In the genomic region with DNA sequence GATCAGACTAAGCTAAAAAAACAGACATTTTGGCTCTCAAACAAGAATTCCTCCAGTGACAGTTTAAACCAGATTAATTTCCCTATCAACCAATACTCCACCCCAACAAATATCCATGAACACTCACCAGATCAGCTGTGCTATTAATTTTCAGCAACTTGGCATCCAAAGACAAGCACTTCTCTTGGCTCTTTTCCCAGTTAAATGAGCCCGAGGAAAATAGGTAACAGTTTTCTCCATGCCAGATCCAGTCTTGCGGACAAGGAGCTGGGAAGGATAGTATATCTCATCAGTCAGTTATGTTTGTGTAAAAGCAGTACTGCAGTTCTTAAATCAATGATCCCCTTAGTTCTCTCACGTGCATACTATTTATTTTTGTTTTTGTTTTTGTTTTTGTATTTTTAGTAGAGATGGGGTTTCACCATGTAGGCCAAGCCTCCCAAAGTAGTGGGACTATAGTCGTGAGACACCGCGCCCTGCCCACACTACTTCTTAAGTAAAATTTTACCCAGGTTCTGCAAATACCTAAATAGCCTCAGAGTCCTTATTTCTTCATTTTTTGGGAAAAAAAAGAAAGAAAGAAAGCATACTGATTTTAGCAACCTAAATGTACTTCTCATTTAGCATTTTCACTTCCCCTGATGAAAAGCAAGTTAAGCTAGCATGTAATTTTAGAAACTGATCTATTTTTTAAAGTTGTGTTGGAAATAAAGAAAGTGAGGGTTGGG, we compare ENCODE assay signal across 27 cellular contexts. TPM values are rescaled to one million over a fixed set of nuclear protein-coding genes. Genes with fewer than 3 reads are reported as not detected.
DNase-seq lines count a peak whose midpoint lies in the region; ATAC-seq, FAIRE-seq and TF ChIP-seq lines count a peak whose summit lies in the region.
"Had no signal": no experiment of that assay in that cellular context is flagged by ENCODE, and none has a peak within 500 bp of the region (broad histone marks: within the 10 kb centered on the region; RNA-seq: fewer than 3 reads in every experiment).

No MANE protein-coding gene starts in this region.

- H4K5ac ChIP-seq in H1 (ENCODE audit: insufficient read length, low read depth, low read length), result no peak overlapping the region

- H3K27me3 Mint-ChIP-seq in activated T-cell treated with anti-CD3 and anti-CD28 coated beads, Interleukin-2, amount 50 U/mL, for 24 hours, result peaks cover 4% of the 10 kb centered on the region

- intact Hi-C loops in left ventricle myocardium superior (cut with micrococcal nuclease), result no loop called here
- intact Hi-C loops in cardiac septum (cut with DNase I), result no loop called here

- H3K23ac ChIP-seq in H1 (ENCODE audit: insufficient read length), result no peak overlapping the region

- H2BK12ac ChIP-seq in H1 (ENCODE audit: low read depth, low read length), result no peak overlapping the region

- H3K4me1 ChIP-seq in H1 (replicated peaks in 1 of 4; ENCODE audit: control insufficient read depth in 3 of 4, insufficient read depth in 4 of 4, low read length in 3 of 4), result no peaks in the 10 kb centered on the region
- H3K4me1 ChIP-seq: prostate gland, tibial artery had no signal

- H3K27ac Mint-ChIP-seq in activated T-cell treated with anti-CD3 and anti-CD28 coated beads, Interleukin-2, amount 50 U/mL, for 24 hours, result no peak overlapping the region
- H3K27ac Mint-ChIP-seq: activated CD4-positive, alpha-beta memory T cell treated with anti-CD3 and anti-CD28 coated beads, Interleukin-2, amount 10 ng/mL, durations not matched to agents 7 days and 5 days; activated naive CD4-positive, alpha-beta T cell treated with anti-CD3 and anti-CD28 coated beads for 36 hours; endodermal cell had no signal

- peak; percentile 44 for ATAC-seq in left ventricle myocardium superior
- no peak for ATAC-seq in GM21515 (IDR thresholded peaks at IDR 0.05; ENCODE audit: unreplicated experiment)
- ATAC-seq: left lobe of liver; stimulated activated naive CD8-positive, alpha-beta T cell treated with anti-CD3 and anti-CD28 coated beads, Interleukin-15, Interleukin-2, amounts not matched to agents 100 U/mL and 50 U/mL, for 24 hours had no signal

- H3K79me1 ChIP-seq in H1 (ENCODE audit: low read depth, low read length), result no peaks in the 10 kb centered on the region

- no peaks in the 10 kb centered on the region for H3K36me3 ChIP-seq in H1 (ENCODE audit: control insufficient read depth in 2 of 4, insufficient read depth in 4 of 4, low read length in 3 of 4)
- H3K36me3 ChIP-seq: prostate gland, tibial artery had no signal

- H3K4me3 ChIP-seq in H1 (ENCODE audit: extremely low read depth in 1 of 4, insufficient read depth in 2 of 4, low read depth in 3 of 4, low read length in 4 of 4), result no peak overlapping the region
- H3K4me3 ChIP-seq: prostate gland, tibial artery had no signal

- no peak overlapping the region for H3K4me3 Mint-ChIP-seq in activated T-cell treated with anti-CD3 and anti-CD28 coated beads, Interleukin-2, amount 50 U/mL, for 24 hours
- H3K4me3 Mint-ChIP-seq: activated CD4-positive, alpha-beta memory T cell treated with anti-CD3 and anti-CD28 coated beads, Interleukin-2, amount 10 ng/mL, durations not matched to agents 7 days and 5 days; activated naive CD4-positive, alpha-beta T cell treated with anti-CD3 and anti-CD28 coated beads for 36 hours; CD8-positive, alpha-beta memory T cell; endodermal cell; neural crest cell had no signal

- 86% methylated on average over 6 of the region's 6 CpGs; no CpG with 5 or more reads in 1 of the 2 experiments for WGBS in H1 (ENCODE audit: extremely low coverage in 1 of 2, insufficient coverage in 1 of 2, insufficient read length in 1 of 2, insufficient replicate concordance in 2 of 2, low coverage in 1 of 2, low lambda C conversion rate in 2 of 2, missing lambda C conversion rate in 1 of 2), 2 experiments

- TF ChIP-seq RAD21 in H1 (IDR thresholded peaks at IDR 0.05 in 1 of 2, conservative IDR thresholded peaks at IDR 0.05 in 1 of 2; ENCODE audit: low read depth in 2 of 2, low read length in 2 of 2), result no peak

- no peak overlapping the region for H2BK15ac ChIP-seq in H1 (ENCODE audit: low read length)

- no peak overlapping the region for H3K4ac ChIP-seq in H1 (replicated peaks; ENCODE audit: insufficient read length, low read depth, low read length)

- no peak for DNase-seq in left ventricle myocardium superior
- no peak for DNase-seq in cardiac septum (ENCODE audit: low spot score)
- DNase-seq in NCI-H1105 treated with DMSO at 0.1 percent for 48 hours (lab: John Stamatoyannopoulos, UW), result peak; percentile 89
- no peak for DNase-seq in H1 (ENCODE audit: low read depth in 1 of 2, low spot score in 2 of 2)
- DNase-seq in amniotic stem cell (lab: John Stamatoyannopoulos, UW), result no peak
- no peak for DNase-seq in NCI-H2081 treated with DMSO at 0.1 percent for 48 hours (lab: John Stamatoyannopoulos, UW)
- DNase-seq in activated T-cell treated with anti-CD3 and anti-CD28 coated beads, Interleukin-2, amount 50 U/mL, for 24 hours, result no peak
- DNase-seq: activated CD4-positive, alpha-beta memory T cell treated with anti-CD3 and anti-CD28 coated beads, Interleukin-2, amount 10 ng/mL, durations not matched to agents 7 days and 5 days; activated CD4-positive, CD25-positive, alpha-beta regulatory T cell; activated naive CD4-positive, alpha-beta T cell treated with anti-CD3 and anti-CD28 coated beads for 36 hours; activated T-cell treated with anti-CD3 and anti-CD28 coated beads, Interleukin-2, amount 50 U/mL, for 1 hour; CD8-positive, alpha-beta memory T cell; endodermal cell; glutamatergic neuron; NCI-H1092; NCI-H2081; NCI-H524; stimulated activated CD4-positive, alpha-beta T cell treated with anti-CD3 and anti-CD28 coated beads, Interleukin-2, amount 100 ng/mL, for 24 hours; stimulated activated naive CD8-positive, alpha-beta T cell treated with anti-CD3 and anti-CD28 coated beads, Interleukin-15, Interleukin-2, amounts not matched to agents 100 U/mL and 50 U/mL, for 24 hours; tibial artery had no signal

- H3K27me3 ChIP-seq in H1 (replicated peaks in 1 of 4; ENCODE audit: control insufficient read depth in 3 of 4, extremely low read depth in 1 of 4, insufficient read depth in 3 of 4, low read length in 3 of 4), result no peaks in the 10 kb centered on the region
- H3K27me3 ChIP-seq: tibial artery had no signal

- no peak for FAIRE-seq in H1 (lab: Jason Lieb, UNC)
- FAIRE-seq: H54 had no signal

- H4K8ac ChIP-seq in H1 (ENCODE audit: extremely low read depth, insufficient read depth, low read length), result no peak overlapping the region

- H3K4me1 Mint-ChIP-seq in activated T-cell treated with anti-CD3 and anti-CD28 coated beads, Interleukin-2, amount 50 U/mL, for 24 hours (ENCODE audit: low read depth), result no peaks in the 10 kb centered on the region
- H3K4me1 Mint-ChIP-seq: activated CD4-positive, alpha-beta memory T cell treated with anti-CD3 and anti-CD28 coated beads, Interleukin-2, amount 10 ng/mL, durations not matched to agents 7 days and 5 days; CD8-positive, alpha-beta memory T cell; neural crest cell had no signal

- H2BK5ac ChIP-seq in H1 (ENCODE audit: low read depth, low read length), result no peak overlapping the region

- H2AK5ac ChIP-seq in H1 (ENCODE audit: low read depth, low read length), result no peak overlapping the region

- H4K20me1 ChIP-seq in H1 (replicated peaks in 1 of 2; ENCODE audit: control insufficient read depth in 1 of 2, insufficient read depth in 2 of 2, low read length in 2 of 2), result no peaks in the 10 kb centered on the region

- H3K4me2 ChIP-seq in H1 (ENCODE audit: insufficient read depth in 1 of 2, low read depth in 2 of 2, low read length in 2 of 2), result no peak overlapping the region

- H4K91ac ChIP-seq in H1 (replicated peaks; ENCODE audit: insufficient read length, low read length), result no peak overlapping the region

- H3K18ac ChIP-seq in H1 (ENCODE audit: extremely low read depth, low read length), result no peak overlapping the region

- H3K14ac ChIP-seq in H1 (ENCODE audit: insufficient read length), result no peak overlapping the region

- CTCF ChIA-PET in H1 (lab: Charles Lee; ENCODE audit: partially characterized antibody), result interaction anchor here (0.7 to 1.8 kb wide), 6 partner anchors 8 to 237 kb away, joined by 3 to 5 read pairs (median 3); no protein-coding TSS in a partner anchor

- no peaks in the 10 kb centered on the region for H3K79me2 ChIP-seq in H1 (ENCODE audit: control insufficient read depth in 1 of 2, insufficient read depth in 2 of 2, low read length in 2 of 2)

- no peak for TF ChIP-seq POLR2A in H1 (IDR thresholded peaks at IDR 0.05; ENCODE audit: control extremely low read depth in 1 of 2, low read depth in 2 of 2, low read length in 2 of 2)

- H2BK120ac ChIP-seq in H1 (replicated peaks; ENCODE audit: low read depth, low read length), result no peak overlapping the region

- H3K56ac ChIP-seq in H1 (replicated peaks; ENCODE audit: insufficient read length, low read depth, low read length), result no peak overlapping the region

- H2BK20ac ChIP-seq in H1 (ENCODE audit: low read length), result no peak overlapping the region

- no peak for TF ChIP-seq EP300 in H1 (IDR thresholded peaks at IDR 0.05; ENCODE audit: borderline replicate concordance in 1 of 2, low read depth in 2 of 2, low read length in 2 of 2)

- H3K9me3 Mint-ChIP-seq in activated T-cell treated with anti-CD3 and anti-CD28 coated beads, Interleukin-2, amount 50 U/mL, for 24 hours, result no peaks in the 10 kb centered on the region
- H3K9me3 Mint-ChIP-seq: activated CD4-positive, alpha-beta memory T cell treated with anti-CD3 and anti-CD28 coated beads, Interleukin-2, amount 10 ng/mL, durations not matched to agents 7 days and 5 days; activated naive CD4-positive, alpha-beta T cell treated with anti-CD3 and anti-CD28 coated beads for 36 hours; CD8-positive, alpha-beta memory T cell; endodermal cell had no signal

- TF ChIP-seq CTCF in H1 (IDR thresholded peaks at IDR 0.05; ENCODE audit: control extremely low read depth in 1 of 3, insufficient read depth in 1 of 3, low read depth in 1 of 3, low read length in 3 of 3), result no peak

- POLR2A ChIA-PET in H1 (lab: Charles Lee; ENCODE audit: partially characterized antibody), result no interaction called here

- H3K23me2 ChIP-seq in H1 (ENCODE audit: low read depth, low read length), result no peaks in the 10 kb centered on the region

- no peak overlapping the region for H3K27ac ChIP-seq in H1 (ENCODE audit: low read depth, low read length)
- H3K27ac ChIP-seq: prostate gland, tibial artery had no signal

- 0 out of 2 replicates have a peak overlapping the region, but pooled peaks have one; percentile 25 for H2AFZ ChIP-seq in H1 (ENCODE audit: low read length)

- H3K36me3 Mint-ChIP-seq in activated T-cell treated with anti-CD3 and anti-CD28 coated beads, Interleukin-2, amount 50 U/mL, for 24 hours (ENCODE audit: low read depth), result no peaks in the 10 kb centered on the region
- H3K36me3 Mint-ChIP-seq: CD8-positive, alpha-beta memory T cell had no signal

- H3K9ac ChIP-seq in H1 (replicated peaks in 1 of 4; ENCODE audit: extremely low read depth in 1 of 4, low read depth in 3 of 4, low read length in 3 of 4), result no peak overlapping the region

- no peaks in the 10 kb centered on the region for H3K9me3 ChIP-seq in H1 (ENCODE audit: insufficient read depth in 2 of 2, low read depth in 1 of 2, low read length in 1 of 2)
- H3K9me3 ChIP-seq: prostate gland, tibial artery had no signal

RNA-seq across cellular contexts. Expression of gene OLR1, which starts 11.1 kb away (rescaled TPM):
- 0.64 TPM for total RNA-seq in left ventricle myocardium superior
- total RNA-seq in cardiac septum, result 0.43 TPM
- total RNA-seq in H1 (2021; fragmentation: NEBNext Ultra II Directional; extraction: Animal tissue kit (Norgen Biotek cat#: 25700)), result not detected in 2 replicates
- not detected in 2 replicates for polyA plus RNA-seq in H1 (2011; rRNA removed)
- polyA plus RNA-seq in H1 (2011; cell fraction: cytosol; rRNA removed), result not detected
- polyA plus RNA-seq in H1 (2011; cell fraction: nucleus; rRNA removed), result not detected
- polyA plus RNA-seq in H1 (2012, experiment 1 of 2), result not detected in 4 replicates
- polyA plus RNA-seq in H1 (2012, experiment 2 of 2), result not detected
- not detected for polyA plus RNA-seq in H1 (2013, experiment 1 of 2)
- polyA plus RNA-seq in H1 (2013, experiment 2 of 2), result not detected
- not detected in 2 replicates for polyA minus RNA-seq in H1 (2011; rRNA and poly(A)+ RNA removed)
- 0.88 TPM for polyA minus RNA-seq in H1 (2011; cell fraction: cytosol; rRNA and poly(A)+ RNA removed)
- 0.80 TPM for polyA minus RNA-seq in H1 (2011; cell fraction: nucleus; rRNA and poly(A)+ RNA removed)
- total RNA-seq: activated CD4-positive, alpha-beta memory T cell treated with anti-CD3 and anti-CD28 coated beads, Interleukin-2, amount 10 ng/mL, durations not matched to agents 7 days and 5 days; activated naive CD4-positive, alpha-beta T cell treated with anti-CD3 and anti-CD28 coated beads for 36 hours; neural crest cell; skeletal muscle tissue had no signal
- polyA plus RNA-seq: CD8-positive, alpha-beta memory T cell had no signal

RNA-seq across cellular contexts. Expression of gene TMEM52B, which starts 18.0 kb away (rescaled TPM):
- total RNA-seq in left ventricle myocardium superior, result not detected
- total RNA-seq in cardiac septum, result not detected
- not detected in 2 replicates for total RNA-seq in H1 (2021; fragmentation: NEBNext Ultra II Directional; extraction: Animal tissue kit (Norgen Biotek cat#: 25700))
- not detected in 2 replicates for polyA plus RNA-seq in H1 (2011; rRNA removed)
- not detected for polyA plus RNA-seq in H1 (2011; cell fraction: cytosol; rRNA removed)
- not detected for polyA plus RNA-seq in H1 (2011; cell fraction: nucleus; rRNA removed)
- not detected in 4 replicates for polyA plus RNA-seq in H1 (2012, experiment 1 of 2)
- polyA plus RNA-seq in H1 (2012, experiment 2 of 2), result not detected
- polyA plus RNA-seq in H1 (2013, experiment 1 of 2), result not detected
- polyA plus RNA-seq in H1 (2013, experiment 2 of 2), result not detected
- polyA minus RNA-seq in H1 (2011; rRNA and poly(A)+ RNA removed), result not detected in 2 replicates
- not detected for polyA minus RNA-seq in H1 (2011; cell fraction: cytosol; rRNA and poly(A)+ RNA removed)
- not detected for polyA minus RNA-seq in H1 (2011; cell fraction: nucleus; rRNA and poly(A)+ RNA removed)
- total RNA-seq: activated CD4-positive, alpha-beta memory T cell treated with anti-CD3 and anti-CD28 coated beads, Interleukin-2, amount 10 ng/mL, durations not matched to agents 7 days and 5 days; activated naive CD4-positive, alpha-beta T cell treated with anti-CD3 and anti-CD28 coated beads for 36 hours; CD8-positive, alpha-beta memory T cell; endodermal cell; left lobe of liver; neural crest cell had no signal
- polyA plus RNA-seq: CD8-positive, alpha-beta memory T cell had no signal

RNA-seq across cellular contexts. Expression of gene CLEC7A, which starts 30.8 kb away (rescaled TPM):
- total RNA-seq in left ventricle myocardium superior (2.8 TPM), cardiac septum (2.6 TPM)
- 0.15 TPM in 1 of 2 replicates, not detected in the other for total RNA-seq in H1 (2021; fragmentation: NEBNext Ultra II Directional; extraction: Animal tissue kit (Norgen Biotek cat#: 25700))
- 0.06 and 0.09 TPM in 2 replicates for polyA plus RNA-seq in H1 (2011; rRNA removed)
- 0.13 TPM for polyA plus RNA-seq in H1 (2011; cell fraction: cytosol; rRNA removed)
- not detected for polyA plus RNA-seq in H1 (2011; cell fraction: nucleus; rRNA removed)
- polyA plus RNA-seq in H1 (2012, experiment 1 of 2), result 0.13 to 0.20 TPM (median 0.19 TPM) in 3 of 4 replicates, not detected in the other
- polyA plus RNA-seq in H1 (2012, experiment 2 of 2), result not detected
- 0.08 TPM for polyA plus RNA-seq in H1 (2013, experiment 1 of 2)
- polyA plus RNA-seq in H1 (2013, experiment 2 of 2), result not detected
- 0.32 TPM in 1 of 2 replicates, not detected in the other for polyA minus RNA-seq in H1 (2011; rRNA and poly(A)+ RNA removed)
- not detected for polyA minus RNA-seq in H1 (2011; cell fraction: cytosol; rRNA and poly(A)+ RNA removed)
- polyA minus RNA-seq in H1 (2011; cell fraction: nucleus; rRNA and poly(A)+ RNA removed), result not detected
- total RNA-seq: activated CD4-positive, alpha-beta memory T cell treated with anti-CD3 and anti-CD28 coated beads, Interleukin-2, amount 10 ng/mL, durations not matched to agents 7 days and 5 days; activated naive CD4-positive, alpha-beta T cell treated with anti-CD3 and anti-CD28 coated beads for 36 hours; endodermal cell; fibroblast of lung; neural crest cell had no signal
- polyA plus RNA-seq: CD8-positive, alpha-beta memory T cell had no signal

RNA-seq across cellular contexts. Expression of gene GABARAPL1, which starts 51.9 kb away (rescaled TPM):
- total RNA-seq in left ventricle myocardium superior (217 TPM), cardiac septum (280 TPM)
- 80.9 and 87.9 TPM in 2 replicates for total RNA-seq in H1 (2021; fragmentation: NEBNext Ultra II Directional; extraction: Animal tissue kit (Norgen Biotek cat#: 25700))
- 35.9 and 56.1 TPM in 2 replicates for polyA plus RNA-seq in H1 (2011; rRNA removed)
- 72.5 TPM for polyA plus RNA-seq in H1 (2011; cell fraction: cytosol; rRNA removed)
- polyA plus RNA-seq in H1 (2011; cell fraction: nucleus; rRNA removed), result 30.2 TPM
- polyA plus RNA-seq in H1 (2012, experiment 1 of 2), result 77.9 to 103 TPM (median 89.7 TPM) in 4 replicates
- polyA plus RNA-seq in H1 (2012, experiment 2 of 2), result 34.4 TPM
- 39.6 TPM for polyA plus RNA-seq in H1 (2013, experiment 1 of 2)
- polyA plus RNA-seq in H1 (2013, experiment 2 of 2), result 41.7 TPM
- polyA minus RNA-seq in H1 (2011; rRNA and poly(A)+ RNA removed), result 57.8 and 71.4 TPM in 2 replicates
- polyA minus RNA-seq in H1 (2011; cell fraction: cytosol; rRNA and poly(A)+ RNA removed), result 26.6 TPM
- 35.1 TPM for polyA minus RNA-seq in H1 (2011; cell fraction: nucleus; rRNA and poly(A)+ RNA removed)
